ENCODE assay signal across 16 cellular contexts in genomic region chr2:43104106-43104505, GRCh38.
DNase-seq lines count a peak whose midpoint lies in the region; ATAC-seq, FAIRE-seq and TF ChIP-seq lines count a peak whose summit lies in the region.
"Had no signal": no experiment of that assay in that cellular context is flagged by ENCODE, and none has a peak within 500 bp of the region (broad histone marks: within the 10 kb centered on the region; RNA-seq: fewer than 3 reads in every experiment).

No MANE protein-coding gene starts in this region.

- no peaks in the 10 kb centered on the region for H3K36me3 ChIP-seq in BLaER1 treated with 17β-estradiol and CSF1 and Interleukin-3, amounts not matched to agents 10 nM and 100 nM
- H3K36me3 ChIP-seq in pancreas, result no peaks in the 10 kb centered on the region

- H3K9me3 Mint-ChIP-seq in brain (peaks cover 0 to 15% (median 10%) of the 10 kb centered on the region in 5 experiments), naive B cell (peaks cover 0 to 2% (median 0%) of the 10 kb centered on the region in 7 donors)
- peaks cover 0 to 4% of the 10 kb centered on the region in 2 donors for H3K9me3 Mint-ChIP-seq in stimulated activated naive B cell treated with anti-CD40 and anti-IgM and Interleukin-4, amounts not matched to agents 10 μg/mL and 1 μg/mL and 100 μg/mL, for 72 hours
- H3K9me3 Mint-ChIP-seq: CD8-positive, alpha-beta memory T cell had no signal

- peaks cover 5% of the 10 kb centered on the region for H3K36me3 Mint-ChIP-seq in brain
- H3K36me3 Mint-ChIP-seq in naive B cell, result peaks cover 0 to 5% of the 10 kb centered on the region in 2 donors
- H3K36me3 Mint-ChIP-seq in stimulated activated naive B cell treated with anti-CD40 and anti-IgM and Interleukin-4, amounts not matched to agents 10 μg/mL and 1 μg/mL and 100 μg/mL, for 72 hours, result no peaks in the 10 kb centered on the region

- H3K4me1 ChIP-seq in BLaER1 treated with 17β-estradiol and CSF1 and Interleukin-3, amounts not matched to agents 10 nM and 100 nM, result peaks cover 71 to 97% (median 83%) of the 10 kb centered on the region in 10 experiments
- H3K4me1 ChIP-seq in pancreas, result peaks cover 0 to 6% (median 0%) of the 10 kb centered on the region in 3 donors

- H3K27ac Mint-ChIP-seq in brain, result peak overlapping the region in 4 of 5 experiments; percentile 8 to 93 (median 18)
- H3K27ac Mint-ChIP-seq in naive B cell, result peak overlapping the region in 5 of 6 donors; percentile 35 to 79 (median 66)
- H3K27ac Mint-ChIP-seq in stimulated activated naive B cell treated with anti-CD40 and anti-IgM and Interleukin-4, amounts not matched to agents 10 μg/mL and 1 μg/mL and 100 μg/mL, for 72 hours, result peak overlapping the region; percentile 31
- H3K27ac Mint-ChIP-seq: CD8-positive, alpha-beta memory T cell; H9 had no signal

- no peak for ATAC-seq in naive B cell (ENCODE audit: low read depth in 2 of 2)
- no peak for ATAC-seq in stimulated activated naive B cell treated with anti-CD40 and anti-IgM and Interleukin-4, amounts not matched to agents 10 μg/mL and 1 μg/mL and 100 μg/mL, for 72 hours (replicated peaks)
- no peak for ATAC-seq in HG03378 (IDR thresholded peaks at IDR 0.05; ENCODE audit: unreplicated experiment)
- no peak for ATAC-seq in GM21390 (IDR thresholded peaks at IDR 0.05; ENCODE audit: unreplicated experiment)
- no peak for ATAC-seq in pancreas

- FAIRE-seq in pancreas (lab: Jason Lieb, UNC), result no peak

- no peak overlapping the region for H3K4me3 Mint-ChIP-seq in brain
- peak overlapping the region in 2 of 8 donors; percentile 3 to 67 for H3K4me3 Mint-ChIP-seq in naive B cell
- H3K4me3 Mint-ChIP-seq in stimulated activated naive B cell treated with anti-CD40 and anti-IgM and Interleukin-4, amounts not matched to agents 10 μg/mL and 1 μg/mL and 100 μg/mL, for 72 hours, result no peak overlapping the region
- H3K4me3 Mint-ChIP-seq: CD8-positive, alpha-beta memory T cell; H9 had no signal

- H3K4me3 ChIP-seq in BLaER1 treated with 17β-estradiol and CSF1 and Interleukin-3, amounts not matched to agents 10 nM and 100 nM, result no peak overlapping the region
- H3K4me3 ChIP-seq in pancreas, result no peak overlapping the region

- peak overlapping the region in 8 of 11 experiments; percentile 79 to 98 (median 93); a peak in 10 of 22 replicates for H3K4me2 ChIP-seq in BLaER1 treated with 17β-estradiol and CSF1 and Interleukin-3, amounts not matched to agents 10 nM and 100 nM

- H4K20me1 ChIP-seq in BLaER1 treated with 17β-estradiol and CSF1 and Interleukin-3, amounts not matched to agents 10 nM and 100 nM, result no peaks in the 10 kb centered on the region

- intact Hi-C loops in pancreas (cut with DNase I), result no loop called here

- peak overlapping the region in 7 of 11 experiments; percentile 91 to 98 (median 95); a peak in 11 of 22 replicates for H3K27ac ChIP-seq in BLaER1 treated with 17β-estradiol and CSF1 and Interleukin-3, amounts not matched to agents 10 nM and 100 nM
- H3K27ac ChIP-seq in pancreas, result no peak overlapping the region

- H3K9ac ChIP-seq in BLaER1 treated with 17β-estradiol and CSF1 and Interleukin-3, amounts not matched to agents 10 nM and 100 nM, result no peak overlapping the region

- H3K4me1 Mint-ChIP-seq in brain, result peaks cover 78% of the 10 kb centered on the region
- H3K4me1 Mint-ChIP-seq in naive B cell, result peaks cover 46 to 56% (median 55%) of the 10 kb centered on the region in 3 donors
- peaks cover 43 to 52% of the 10 kb centered on the region in 2 donors for H3K4me1 Mint-ChIP-seq in stimulated activated naive B cell treated with anti-CD40 and anti-IgM and Interleukin-4, amounts not matched to agents 10 μg/mL and 1 μg/mL and 100 μg/mL, for 72 hours

- H3K27me3 Mint-ChIP-seq in brain, result no peaks in the 10 kb centered on the region
- H3K27me3 Mint-ChIP-seq in naive B cell, result peaks cover 0 to 6% (median 0%) of the 10 kb centered on the region in 3 donors
- no peaks in the 10 kb centered on the region for H3K27me3 Mint-ChIP-seq in stimulated activated naive B cell treated with anti-CD40 and anti-IgM and Interleukin-4, amounts not matched to agents 10 μg/mL and 1 μg/mL and 100 μg/mL, for 72 hours

- H3K9me3 ChIP-seq in BLaER1 treated with 17β-estradiol and CSF1 and Interleukin-3, amounts not matched to agents 10 nM and 100 nM (replicated peaks in 1 of 11), result peaks cover 0 to 7% (median 0%) of the 10 kb centered on the region in 11 experiments; a peak in 4 of 22 replicates
- H3K9me3 ChIP-seq in pancreas, result no peaks in the 10 kb centered on the region

- 94 to 99% methylated on average over 6 of the region's 6 CpGs for WGBS in pancreas, 2 donors

- DNase-seq in naive B cell (no peak), pancreas (no peak)
- DNase-seq in stimulated activated naive B cell treated with anti-CD40 and anti-IgM and Interleukin-4, amounts not matched to agents 10 μg/mL and 1 μg/mL and 100 μg/mL, for 72 hours, result no peak
- DNase-seq: CD8-positive, alpha-beta memory T cell; DMS 273 treated with DMSO at 0.1 percent for 48 hours; EL; H9; NCI-H1417 treated with DMSO at 0.1 percent for 48 hours; NCI-H2029; NCI-H2171 treated with DMSO at 0.1 percent for 48 hours; NCI-H774; SHP77 had no signal

- TF ChIP-seq CTCF in brain (conservative IDR thresholded peaks at IDR 0.05), result no peak
- TF ChIP-seq CTCF in pancreas (IDR thresholded peaks at IDR 0.05), result no peak

- H3K27me3 ChIP-seq in BLaER1 treated with 17β-estradiol and CSF1 and Interleukin-3, amounts not matched to agents 10 nM and 100 nM, result no peaks in the 10 kb centered on the region; a peak in 1 of 22 replicates
- H3K27me3 ChIP-seq in pancreas, result no peaks in the 10 kb centered on the region

Comparison
In these comparisons a context has a peak if more than half of its experiments do, and no peak if none do; other contexts are left out.
1. H3K27ac ChIP-seq: peak in BLaER1 treated with 17β-estradiol and CSF1 and Interleukin-3, amounts not matched to agents 10 nM and 100 nM (7 of 11); none in pancreas (0 of 4).
2. Peak in every context shown above with its lines, with median percentiles within 50 percentile points of each other: H3K27ac Mint-ChIP-seq.